Comparison of ENCODE assay signal across 1 cellular context in genomic region chr18:49608366-49608747, GRCh38.
A peak's percentile ranks its signal among the peaks of the same experiment; 100 is the strongest.
TF ChIP-seq lines count a peak whose summit lies in the region.

No MANE protein-coding gene starts in this region.

TF ChIP-seq in K562, 482 proteins besides CTCF, POLR2A, EP300 and RAD21:
- TF ChIP-seq CBFA2T3 (IDR thresholded peaks at IDR 0.05) (peak; percentile 89), HCFC1 (IDR thresholded peaks at IDR 0.05; ENCODE audit: low read depth, low read length) (no peak), TEAD4 (IDR thresholded peaks at IDR 0.05; ENCODE audit: low read length) (peak; percentile 65; the same call in 1 of the 2 replicates), TEAD4 (CRISPR knock-in tag; IDR thresholded peaks at IDR 0.05; ENCODE audit: borderline replicate concordance) (no peak), ZKSCAN3 (CRISPR knock-in tag; IDR thresholded peaks at IDR 0.05) (no peak), NUFIP1 (IDR thresholded peaks at IDR 0.05; ENCODE audit: partially characterized antibody) (no peak), BCOR (IDR thresholded peaks at IDR 0.05) (no peak), TFAP4 (CRISPR knock-in tag; IDR thresholded peaks at IDR 0.05; ENCODE audit: borderline replicate concordance) (peak; percentile 71), PBX2 (CRISPR knock-in tag; IDR thresholded peaks at IDR 0.05; ENCODE audit: low read depth) (no peak), PBX2 (tag; conservative IDR thresholded peaks at IDR 0.05; ENCODE audit: low read depth) (no peak), DPF2 (IDR thresholded peaks at IDR 0.05) (peak; percentile 27; the same call in 1 of the 2 replicates), ZNF3 (CRISPR knock-in tag; IDR thresholded peaks at IDR 0.05) (no peak), MAFK (IDR thresholded peaks at IDR 0.05; ENCODE audit: low read length) (no peak), ARID1B (IDR thresholded peaks at IDR 0.05) (peak; percentile 71; the same call in 1 of the 2 replicates), POLR2AphosphoS5 (IDR thresholded peaks at IDR 0.05; ENCODE audit: control insufficient read depth, insufficient read depth, low read depth, low read length) (0 out of 2 replicates have a peak, but pooled peaks have one; percentile 42), VEZF1 (CRISPR knock-in tag; IDR thresholded peaks at IDR 0.05) (peak; percentile 27; the same call in 1 of the 2 replicates), GATA2 (CRISPR knock-in tag; IDR thresholded peaks at IDR 0.05) (peak; percentile 60; the same call in 1 of the 2 replicates), LARP7 (IDR thresholded peaks at IDR 0.05) (no peak), RBFOX2 (IDR thresholded peaks at IDR 0.05; ENCODE audit: low read depth, low read length) (no peak), CBX5 (IDR thresholded peaks at IDR 0.05; ENCODE audit: borderline replicate concordance, low read depth) (no peak), CBFA2T2 (conservative IDR thresholded peaks at IDR 0.05) (peak; percentile 82), TCF3 (CRISPR knock-in tag; IDR thresholded peaks at IDR 0.05) (peak; percentile 65), HDAC2 (IDR thresholded peaks at IDR 0.05) (no peak), TRIM24 (IDR thresholded peaks at IDR 0.05) (peak; percentile 50; a peak in 2 of 4 replicates), TAL1 (IDR thresholded peaks at IDR 0.05) (peak; percentile 71), NFIC (IDR thresholded peaks at IDR 0.05) (peak; percentile 31; the same call in 1 of the 2 replicates), MTA2 (IDR thresholded peaks at IDR 0.05; ENCODE audit: low read depth) (0 out of 2 replicates have a peak, but pooled peaks have one; percentile 53), KLF16 (IDR thresholded peaks at IDR 0.05) (peak; percentile 74), ARID3B (CRISPR knock-in tag; IDR thresholded peaks at IDR 0.05; ENCODE audit: borderline replicate concordance) (no peak), BRF2 (IDR thresholded peaks at IDR 0.05; ENCODE audit: borderline replicate concordance, insufficient read depth, insufficient read length) (no peak), ZFP30 (CRISPR knock-in tag; IDR thresholded peaks at IDR 0.05; ENCODE audit: borderline replicate concordance) (no peak), NCOR1 (IDR thresholded peaks at IDR 0.05) (peak; percentile 64), ZNF395 (CRISPR knock-in tag; IDR thresholded peaks at IDR 0.05) (peak; percentile 67), TFAM (CRISPR knock-in tag; conservative IDR thresholded peaks at IDR 0.05) (no peak)
